Comparison of ENCODE assay signal across 23 cellular contexts in the genomic region with DNA sequence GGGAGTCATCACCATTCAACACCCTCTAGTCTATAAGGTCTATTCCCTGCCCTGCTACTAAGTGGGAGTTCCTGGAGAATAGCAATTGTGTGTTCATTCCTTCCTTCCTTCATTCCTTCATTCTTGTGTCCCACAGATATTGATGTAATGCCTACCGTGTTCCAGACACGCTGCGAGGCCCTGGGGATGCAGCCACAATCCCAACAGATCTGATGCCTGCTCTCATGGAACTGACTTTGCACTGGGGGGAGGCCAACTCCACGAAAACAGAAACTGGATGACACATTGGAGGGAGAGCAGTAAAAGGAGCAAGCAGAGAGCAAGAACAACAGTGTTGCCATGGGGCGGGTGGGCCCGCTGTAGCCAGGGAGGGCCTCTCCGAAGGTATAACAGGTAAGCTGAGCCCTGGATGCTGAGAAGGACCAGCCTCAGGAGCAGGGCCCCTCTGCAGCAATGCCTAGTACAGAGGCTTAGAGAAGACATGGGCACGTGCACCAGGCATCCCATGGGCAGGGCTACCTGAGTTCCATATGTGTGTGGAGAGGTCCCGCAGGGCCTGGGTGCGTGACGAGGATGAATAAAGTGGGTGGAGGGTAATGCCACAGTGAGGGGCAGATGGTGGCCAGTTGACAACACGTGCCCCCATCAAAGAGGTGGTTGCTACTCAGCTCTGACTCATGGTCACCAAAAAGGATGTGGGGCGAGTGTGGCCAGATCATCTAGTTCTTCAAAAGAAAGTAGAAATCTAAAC.
DNase-seq lines count a peak whose midpoint lies in the region; ATAC-seq and TF ChIP-seq lines count a peak whose summit lies in the region.
"Had no signal": no experiment of that assay in that cellular context is flagged by ENCODE, and none has a peak within 500 bp of the region (broad histone marks: within the 10 kb centered on the region; RNA-seq: fewer than 3 reads in every experiment).

No MANE protein-coding gene starts in this region.

- DNase-seq in activated naive CD4-positive, alpha-beta T cell treated with anti-CD3 and anti-CD28 coated beads, Interleukin-2, amount 10 ng/mL, durations not matched to agents 7 days and 5 days = no peak
- DNase-seq in RPMI7951 (ENCODE audit: low read depth) (peak; percentile 97), fibroblast of peridontal ligament (ENCODE audit: extremely low read depth) (peak; percentile 44), upper lobe of right lung (peak; percentile 52), NCI-H128 (lab: John Stamatoyannopoulos, UW; ENCODE audit: unreplicated experiment) (no peak)
- DNase-seq: activated CD4-positive, alpha-beta T cell treated with anti-CD3 and anti-CD28 coated beads, Interleukin-2, amount 10 ng/mL, durations not matched to agents 24 days and 14 days; activated naive CD4-positive, alpha-beta T cell treated with anti-CD3 and anti-CD28 coated beads, Interleukin-2, amount 50 U/mL, for 16 hours; CD8-positive, alpha-beta memory T cell; DMS153; head of caudate nucleus; Karpas-422; left colon; NCI-H1694 treated with DMSO at 0.1 percent for 48 hours; NCI-H526; SK-N-SH; stomach; tibial artery; WERI-Rb-1 had no signal

- H3K36me3 ChIP-seq in upper lobe of right lung = no peaks in the 10 kb centered on the region
- H3K36me3 ChIP-seq: right atrium auricular region, stomach, tibial artery, WERI-Rb-1 had no signal

- no peak for ATAC-seq in upper lobe of right lung
- no peak for ATAC-seq in HG02678 (IDR thresholded peaks at IDR 0.05; ENCODE audit: unreplicated experiment)
- ATAC-seq in GM21423 (IDR thresholded peaks at IDR 0.05; ENCODE audit: unreplicated experiment) = no peak
- ATAC-seq: left colon had no signal

- H3K9me3 ChIP-seq in upper lobe of right lung = peaks cover 5% of the 10 kb centered on the region
- H3K9me3 ChIP-seq: tibial artery had no signal

- H3K4me3 Mint-ChIP-seq in activated naive CD4-positive, alpha-beta T cell treated with anti-CD3 and anti-CD28 coated beads, Interleukin-2, amount 50 U/mL, for 24 hours = no peak overlapping the region
- no peak overlapping the region for H3K4me3 Mint-ChIP-seq in activated naive CD4-positive, alpha-beta T cell treated with anti-CD3 and anti-CD28 coated beads, Interleukin-2, amount 10 ng/mL, durations not matched to agents 7 days and 5 days
- H3K4me3 Mint-ChIP-seq: activated CD4-positive, alpha-beta T cell treated with anti-CD3 and anti-CD28 coated beads, Interleukin-2, amount 10 ng/mL, durations not matched to agents 24 days and 14 days; CD8-positive, alpha-beta memory T cell had no signal

- TF ChIP-seq CTCF in upper lobe of right lung (IDR thresholded peaks at IDR 0.05) = no peak

- H3K27ac ChIP-seq in upper lobe of right lung = no peak overlapping the region
- H3K27ac ChIP-seq: 22Rv1, right atrium auricular region, stomach, tibial artery, WERI-Rb-1 had no signal

- H3K27me3 Mint-ChIP-seq in activated naive CD4-positive, alpha-beta T cell treated with anti-CD3 and anti-CD28 coated beads, Interleukin-2, amount 50 U/mL, for 24 hours = no peaks in the 10 kb centered on the region
- H3K27me3 Mint-ChIP-seq in activated naive CD4-positive, alpha-beta T cell treated with anti-CD3 and anti-CD28 coated beads, Interleukin-2, amount 10 ng/mL, durations not matched to agents 7 days and 5 days = peaks cover 22% of the 10 kb centered on the region

- no peaks in the 10 kb centered on the region for H3K9me3 Mint-ChIP-seq in activated naive CD4-positive, alpha-beta T cell treated with anti-CD3 and anti-CD28 coated beads, Interleukin-2, amount 50 U/mL, for 24 hours
- peaks cover 1% of the 10 kb centered on the region for H3K9me3 Mint-ChIP-seq in activated naive CD4-positive, alpha-beta T cell treated with anti-CD3 and anti-CD28 coated beads, Interleukin-2, amount 10 ng/mL, durations not matched to agents 7 days and 5 days

- H3K27me3 ChIP-seq in upper lobe of right lung = no peaks in the 10 kb centered on the region
- H3K27me3 ChIP-seq: right atrium auricular region, stomach, tibial artery had no signal

- no peak overlapping the region for H3K4me3 ChIP-seq in upper lobe of right lung
- H3K4me3 ChIP-seq: right atrium auricular region, stomach, tibial artery had no signal

- H3K4me1 Mint-ChIP-seq in activated naive CD4-positive, alpha-beta T cell treated with anti-CD3 and anti-CD28 coated beads, Interleukin-2, amount 50 U/mL, for 24 hours = no peaks in the 10 kb centered on the region
- no peaks in the 10 kb centered on the region for H3K4me1 Mint-ChIP-seq in activated naive CD4-positive, alpha-beta T cell treated with anti-CD3 and anti-CD28 coated beads, Interleukin-2, amount 10 ng/mL, durations not matched to agents 7 days and 5 days

- H3K4me1 ChIP-seq in upper lobe of right lung = no peaks in the 10 kb centered on the region

- peaks cover 3% of the 10 kb centered on the region for H3K36me3 Mint-ChIP-seq in activated naive CD4-positive, alpha-beta T cell treated with anti-CD3 and anti-CD28 coated beads, Interleukin-2, amount 50 U/mL, for 24 hours
- no peaks in the 10 kb centered on the region for H3K36me3 Mint-ChIP-seq in activated naive CD4-positive, alpha-beta T cell treated with anti-CD3 and anti-CD28 coated beads, Interleukin-2, amount 10 ng/mL, durations not matched to agents 7 days and 5 days

- intact Hi-C loops in upper lobe of right lung (cut with DNase I) = no loop called here

- CTCF ChIA-PET in activated naive CD4-positive, alpha-beta T cell treated with anti-CD3 and anti-CD28 coated beads, Interleukin-2, amount 10 ng/mL, durations not matched to agents 7 days and 5 days (lab: Charles Lee) = interaction anchor here (0.6 kb wide), 1 partner anchor 293 kb away, joined by 3 read pairs; no protein-coding TSS in a partner anchor

- peak overlapping the region; percentile 18 for H3K27ac Mint-ChIP-seq in activated naive CD4-positive, alpha-beta T cell treated with anti-CD3 and anti-CD28 coated beads, Interleukin-2, amount 50 U/mL, for 24 hours
- no peak overlapping the region for H3K27ac Mint-ChIP-seq in activated naive CD4-positive, alpha-beta T cell treated with anti-CD3 and anti-CD28 coated beads, Interleukin-2, amount 10 ng/mL, durations not matched to agents 7 days and 5 days
- H3K27ac Mint-ChIP-seq: activated CD4-positive, alpha-beta T cell treated with anti-CD3 and anti-CD28 coated beads, Interleukin-2, amount 10 ng/mL, durations not matched to agents 24 days and 14 days had no signal

Comparison
In these comparisons a context has a peak if more than half of its experiments do, and no peak if none do; other contexts are left out.
1. DNase-seq: peak in RPMI7951 (single experiment), fibroblast of peridontal ligament (single experiment) and upper lobe of right lung (single experiment); none in activated naive CD4-positive, alpha-beta T cell treated with anti-CD3 and anti-CD28 coated beads, Interleukin-2, amount 10 ng/mL, durations not matched to agents 7 days and 5 days (single experiment) and NCI-H128 (single experiment).